Comparison of ENCODE assay signal across 8 cellular contexts in genomic region chr6:134240664-134241431, GRCh38.
DNase-seq lines count a peak whose midpoint lies in the region; ATAC-seq and TF ChIP-seq lines count a peak whose summit lies in the region.

No MANE protein-coding gene starts in this region.

- H3K27ac ChIP-seq in DND-41 (ENCODE audit: low read length), result no peak overlapping the region
- H3K27ac ChIP-seq in brain microvascular endothelial cell, result no peak overlapping the region

- H3K36me3 ChIP-seq in DND-41 (ENCODE audit: insufficient read depth, low read length) (no peaks in the 10 kb centered on the region), brain microvascular endothelial cell (replicated peaks) (no peaks in the 10 kb centered on the region)

- H3K4me3 Mint-ChIP-seq in dendritic cell treated with granulocyte-macrophage colony-stimulating factor and Interleukin-4, amounts not matched to agents 40 ng/mL and 50 ng/mL, for 4 days, result no peak overlapping the region

- H3K4me1 Mint-ChIP-seq in dendritic cell treated with granulocyte-macrophage colony-stimulating factor and Interleukin-4, amounts not matched to agents 40 ng/mL and 50 ng/mL, for 4 days (ENCODE audit: low read depth), result peaks cover 25% of the 10 kb centered on the region

- H3K27me3 ChIP-seq in DND-41 (ENCODE audit: insufficient read depth, low read length, poor library complexity) (no peaks in the 10 kb centered on the region), brain microvascular endothelial cell (replicated peaks) (no peaks in the 10 kb centered on the region)

- H4K20me1 ChIP-seq in DND-41 (ENCODE audit: insufficient read depth, low read length), result no peaks in the 10 kb centered on the region

- H3K4me3 ChIP-seq in DND-41 (ENCODE audit: low read depth in 1 of 2, low read length in 2 of 2) (no peak overlapping the region), brain microvascular endothelial cell (ENCODE audit: low read depth, low read length) (no peak overlapping the region)

- H3K79me2 ChIP-seq in DND-41 (ENCODE audit: insufficient read depth, low read length), result no peaks in the 10 kb centered on the region

- peaks cover 12% of the 10 kb centered on the region for H3K4me1 ChIP-seq in DND-41 (ENCODE audit: insufficient read depth, low read length)

- ATAC-seq in DND-41 (ENCODE audit: insufficient read depth, low read depth), result peak; percentile 95
- no peak for ATAC-seq in HG02571 (IDR thresholded peaks at IDR 0.05; ENCODE audit: unreplicated experiment)

- in situ Hi-C loops in brain microvascular endothelial cell (cut with HindIII; ENCODE audit: low pct_ligation_motif_present, low sequenced_read_pairs), result no loop called here

- peak overlapping the region; percentile 26 for H3K4me2 ChIP-seq in DND-41 (ENCODE audit: insufficient read depth, low read length)

- DNase-seq in DND-41 (peak; percentile 81), brain microvascular endothelial cell (no peak), DMS53 treated with DMSO at 0.1 percent for 48 hours (lab: John Stamatoyannopoulos, UW; ENCODE audit: unreplicated experiment) (no peak), NCI-H2081 treated with DMSO at 0.1 percent for 48 hours (lab: John Stamatoyannopoulos, UW) (no peak)
- peak; percentile 47 for DNase-seq in activated CD4-positive, CD25-positive, alpha-beta regulatory T cell treated with anti-CD3 and anti-CD28 coated beads, Interleukin-2, amount 50 U/mL, for 72 hours
- peak; percentile 38 to 45 for DNase-seq in stimulated activated CD4-positive, alpha-beta T cell treated with anti-CD3 and anti-CD28 coated beads, Interleukin-1b, Interleukin-23, amount 100 ng/mL, for 1 hour (ENCODE audit: low read depth in 2 of 2)

- no peak overlapping the region for H2AFZ ChIP-seq in DND-41 (ENCODE audit: low read depth, low read length)

- peak overlapping the region; percentile 85 for H3K27ac Mint-ChIP-seq in dendritic cell treated with granulocyte-macrophage colony-stimulating factor and Interleukin-4, amounts not matched to agents 40 ng/mL and 50 ng/mL, for 4 days

- H3K36me3 Mint-ChIP-seq in dendritic cell treated with granulocyte-macrophage colony-stimulating factor and Interleukin-4, amounts not matched to agents 40 ng/mL and 50 ng/mL, for 4 days (ENCODE audit: low read depth), result no peaks in the 10 kb centered on the region

- no peaks in the 10 kb centered on the region for H3K27me3 Mint-ChIP-seq in dendritic cell treated with granulocyte-macrophage colony-stimulating factor and Interleukin-4, amounts not matched to agents 40 ng/mL and 50 ng/mL, for 4 days

- no peak overlapping the region for H3K9ac ChIP-seq in DND-41 (ENCODE audit: low read depth, low read length)

- H3K9me3 Mint-ChIP-seq in dendritic cell treated with granulocyte-macrophage colony-stimulating factor and Interleukin-4, amounts not matched to agents 40 ng/mL and 50 ng/mL, for 4 days, result no peaks in the 10 kb centered on the region

- no peaks in the 10 kb centered on the region for H3K9me3 ChIP-seq in DND-41 (ENCODE audit: insufficient read depth, low read length, severe bottlenecking)

- intact Hi-C loops in dendritic cell treated with granulocyte-macrophage colony-stimulating factor and Interleukin-4, amounts not matched to agents 40 ng/mL and 50 ng/mL, for 4 days (cut with micrococcal nuclease), result loop anchor here (2.0 to 5.0 kb wide), 2 partner anchors 41 to 132 kb away; no protein-coding TSS in a partner anchor

- TF ChIP-seq CTCF in DND-41 (IDR thresholded peaks at IDR 0.05; ENCODE audit: borderline replicate concordance, extremely low read depth, low read length, poor library complexity, severe bottlenecking) (no peak), brain microvascular endothelial cell (IDR thresholded peaks at IDR 0.05; ENCODE audit: low read depth, low read length, missing control alignments) (no peak)

Comparison
In these comparisons a context has a peak if more than half of its experiments do, and no peak if none do; other contexts are left out.
1. DNase-seq: peak in DND-41 (single experiment), activated CD4-positive, CD25-positive, alpha-beta regulatory T cell treated with anti-CD3 and anti-CD28 coated beads, Interleukin-2, amount 50 U/mL, for 72 hours (single experiment) and stimulated activated CD4-positive, alpha-beta T cell treated with anti-CD3 and anti-CD28 coated beads, Interleukin-1b, Interleukin-23, amount 100 ng/mL, for 1 hour (2 of 2); none in brain microvascular endothelial cell (single experiment), DMS53 treated with DMSO at 0.1 percent for 48 hours (single experiment) and NCI-H2081 treated with DMSO at 0.1 percent for 48 hours (single experiment).